ENCODE assay signal across 14 cellular contexts in genomic region chr11:63908631-63909491, GRCh38. TPM values are rescaled to one million over a fixed set of nuclear protein-coding genes. Genes with fewer than 3 reads are reported as not detected.
DNase-seq lines count a peak whose midpoint lies in the region; ATAC-seq and TF ChIP-seq lines count a peak whose summit lies in the region.
"Had no signal": no experiment of that assay in that cellular context is flagged by ENCODE, and none has a peak within 500 bp of the region (broad histone marks: within the 10 kb centered on the region; RNA-seq: fewer than 3 reads in every experiment).

No MANE protein-coding gene starts in this region.

- DNase-seq in A673 (ENCODE audit: low spot score) (no peak), endodermal cell (peak; percentile 50), neural crest cell (ENCODE audit: low read depth, low spot score) (no peak), PC-3 (no peak), NCI-H1694 treated with DMSO at 0.1 percent for 48 hours (lab: John Stamatoyannopoulos, UW) (no peak), NCI-H748 treated with DMSO at 0.1 percent for 48 hours (lab: John Stamatoyannopoulos, UW) (no peak)
- no peak for DNase-seq in activated T-cell treated with anti-CD3 and anti-CD28 coated beads, Interleukin-2, amount 50 U/mL, for 4 hours
- DNase-seq: activated CD4-positive, alpha-beta T cell treated with anti-CD3 and anti-CD28 coated beads for 36 hours; activated naive CD8-positive, alpha-beta T cell treated with anti-CD3 and anti-CD28 coated beads, Interleukin-2, amount 10 ng/mL, durations not matched to agents 7 days and 5 days; kidney; NCI-H2029 treated with DMSO at 0.1 percent for 48 hours had no signal

- no peak for TF ChIP-seq EP300 in Ishikawa (IDR thresholded peaks at IDR 0.05; ENCODE audit: borderline replicate concordance)

- no peaks in the 10 kb centered on the region for H3K9me2 ChIP-seq in PC-3 (replicated peaks; ENCODE audit: low read length)

- H3K27ac ChIP-seq in A673 (ENCODE audit: low read depth, low read length, poor library complexity, severe bottlenecking) (no peak overlapping the region), endodermal cell (ENCODE audit: low read depth, low read length) (peak overlapping the region; percentile 24), PC-3 (ENCODE audit: low read length) (no peak overlapping the region)
- H3K27ac ChIP-seq: prostate gland had no signal

- ATAC-seq in PC-3: no peak
- no peak for ATAC-seq in activated T-cell treated with anti-CD3 and anti-CD28 coated beads, Interleukin-2, amount 50 U/mL, for 4 hours
- ATAC-seq: activated CD4-positive, alpha-beta T cell treated with anti-CD3 and anti-CD28 coated beads for 36 hours had no signal

- POLR2A ChIA-PET in A673 (lab: Charles Lee; ENCODE audit: low non-redundant PET): no interaction called here
- POLR2A ChIA-PET in PC-3 (lab: Charles Lee; ENCODE audit: unreplicated experiment): interaction anchor here (0.7 kb wide), 1 partner anchor 348 kb away, joined by 9 read pairs; no protein-coding TSS in a partner anchor

- TF ChIP-seq RAD21 in Ishikawa (IDR thresholded peaks at IDR 0.05; ENCODE audit: low read depth): no peak

- BruUV-seq in A673 (replicated peaks; lab: Mats Ljungman, UMichigan): TSS peak; percentile 19
- BruUV-seq in PC-3 (replicated peaks; lab: Mats Ljungman, UMichigan): no TSS peak

- H3K4me1 Mint-ChIP-seq in endodermal cell: peaks cover 4% of the 10 kb centered on the region
- peaks cover 39% of the 10 kb centered on the region for H3K4me1 Mint-ChIP-seq in neural crest cell
- H3K4me1 Mint-ChIP-seq in activated T-cell treated with anti-CD3 and anti-CD28 coated beads, Interleukin-2, amount 50 U/mL, for 4 hours (ENCODE audit: low read depth): peaks cover 3% of the 10 kb centered on the region
- H3K4me1 Mint-ChIP-seq: activated CD4-positive, alpha-beta T cell treated with anti-CD3 and anti-CD28 coated beads for 36 hours had no signal

- H3K36me3 Mint-ChIP-seq in endodermal cell (ENCODE audit: low read depth) (peaks cover 24% of the 10 kb centered on the region), neural crest cell (ENCODE audit: low read depth) (peaks cover 7% of the 10 kb centered on the region)
- H3K36me3 Mint-ChIP-seq in activated T-cell treated with anti-CD3 and anti-CD28 coated beads, Interleukin-2, amount 50 U/mL, for 4 hours (ENCODE audit: insufficient read depth): peaks cover 17% of the 10 kb centered on the region

- H3K9ac ChIP-seq in endodermal cell (ENCODE audit: extremely low read depth, low read length, poor library complexity, severe bottlenecking) (no peak overlapping the region), PC-3 (ENCODE audit: low read length) (no peak overlapping the region)

- H3K9me3 ChIP-seq in A673 (ENCODE audit: low read depth, low read length, poor library complexity, severe bottlenecking) (no peaks in the 10 kb centered on the region), endodermal cell (ENCODE audit: control insufficient read depth, low read length) (no peaks in the 10 kb centered on the region), PC-3 (ENCODE audit: low read length) (no peaks in the 10 kb centered on the region)
- H3K9me3 ChIP-seq: prostate gland had no signal

- H3K4me3 ChIP-seq in A673 (ENCODE audit: low read depth, low read length, poor library complexity, severe bottlenecking) (no peak overlapping the region), endodermal cell (ENCODE audit: low read length) (no peak overlapping the region), PC-3 (ENCODE audit: low read length) (no peak overlapping the region)
- H3K4me3 ChIP-seq: prostate gland had no signal

- H2AFZ ChIP-seq in PC-3 (ENCODE audit: low read length): no peak overlapping the region

- CTCF ChIA-PET in A673 (lab: Charles Lee) (interaction anchor here (1.0 kb wide), 1 partner anchor 79 kb away, joined by 4 read pairs; no protein-coding TSS in a partner anchor), PC-3 (lab: Charles Lee) (no interaction called here)

- no peaks in the 10 kb centered on the region for H3F3A ChIP-seq in PC-3 (ENCODE audit: low read length, unreplicated experiment)

- WGBS in endodermal cell (ENCODE audit: insufficient coverage in 1 of 2, insufficient read length in 1 of 2), 2 experiments: 91% methylated on average over 33 to 41 of the region's 46 CpGs

- H3K27me3 Mint-ChIP-seq in endodermal cell (ENCODE audit: insufficient read depth) (no peaks in the 10 kb centered on the region), neural crest cell (ENCODE audit: low read depth) (peaks cover 10% of the 10 kb centered on the region)
- no peaks in the 10 kb centered on the region for H3K27me3 Mint-ChIP-seq in activated T-cell treated with anti-CD3 and anti-CD28 coated beads, Interleukin-2, amount 50 U/mL, for 4 hours (ENCODE audit: low read depth)
- H3K27me3 Mint-ChIP-seq: activated CD4-positive, alpha-beta T cell treated with anti-CD3 and anti-CD28 coated beads for 36 hours; activated naive CD8-positive, alpha-beta T cell treated with anti-CD3 and anti-CD28 coated beads, Interleukin-2, amount 10 ng/mL, durations not matched to agents 7 days and 5 days had no signal

- H4K20me1 ChIP-seq in PC-3 (ENCODE audit: low read length): no peaks in the 10 kb centered on the region

- intact Hi-C loops in A673 (cut with micrococcal nuclease; ENCODE audit: unreplicated experiment) (no loop called here), PC-3 (cut with micrococcal nuclease) (no loop called here)

- no peak overlapping the region for H3K4me2 ChIP-seq in PC-3 (ENCODE audit: low read length)

- H3K4me3 Mint-ChIP-seq in endodermal cell: no peak overlapping the region
- H3K4me3 Mint-ChIP-seq in neural crest cell: peak overlapping the region; percentile 78
- no peak overlapping the region for H3K4me3 Mint-ChIP-seq in activated T-cell treated with anti-CD3 and anti-CD28 coated beads, Interleukin-2, amount 50 U/mL, for 4 hours
- H3K4me3 Mint-ChIP-seq: activated CD4-positive, alpha-beta T cell treated with anti-CD3 and anti-CD28 coated beads for 36 hours; activated naive CD8-positive, alpha-beta T cell treated with anti-CD3 and anti-CD28 coated beads, Interleukin-2, amount 10 ng/mL, durations not matched to agents 7 days and 5 days had no signal

- TF ChIP-seq CTCF in A673 (conservative IDR thresholded peaks at IDR 0.05; ENCODE audit: low read depth, low read length) (no peak), endodermal cell (conservative IDR thresholded peaks at IDR 0.05) (no peak), neural crest cell (conservative IDR thresholded peaks at IDR 0.05) (no peak), PC-3 (conservative IDR thresholded peaks at IDR 0.05; ENCODE audit: low read depth, low read length) (no peak)

- H3K27ac Mint-ChIP-seq in endodermal cell (peak overlapping the region; percentile 30), neural crest cell (ENCODE audit: unreplicated experiment) (peak overlapping the region; percentile 93)
- H3K27ac Mint-ChIP-seq: activated CD4-positive, alpha-beta T cell treated with anti-CD3 and anti-CD28 coated beads for 36 hours; activated naive CD8-positive, alpha-beta T cell treated with anti-CD3 and anti-CD28 coated beads, Interleukin-2, amount 10 ng/mL, durations not matched to agents 7 days and 5 days had no signal

- H3K36me3 ChIP-seq in A673 (ENCODE audit: insufficient read depth, low read length, poor library complexity, severe bottlenecking) (peaks cover 20% of the 10 kb centered on the region), endodermal cell (ENCODE audit: control insufficient read depth, insufficient read depth, low read length) (peaks cover 14% of the 10 kb centered on the region), PC-3 (ENCODE audit: low read depth, low read length) (peaks cover 19% of the 10 kb centered on the region; the same call in 1 of the 2 replicates)

- H3K4me1 ChIP-seq in A673 (ENCODE audit: insufficient read depth, low read length, poor library complexity, severe bottlenecking) (peaks cover 10% of the 10 kb centered on the region), endodermal cell (ENCODE audit: control insufficient read depth, insufficient read depth, low read length) (peaks cover 9% of the 10 kb centered on the region), PC-3 (ENCODE audit: insufficient read depth, low read length) (no peaks in the 10 kb centered on the region)
- H3K4me1 ChIP-seq: prostate gland had no signal

- no peaks in the 10 kb centered on the region for H3K79me2 ChIP-seq in PC-3 (ENCODE audit: low read length)

- no peaks in the 10 kb centered on the region for H3K9me3 Mint-ChIP-seq in endodermal cell
- no peaks in the 10 kb centered on the region for H3K9me3 Mint-ChIP-seq in neural crest cell
- no peaks in the 10 kb centered on the region for H3K9me3 Mint-ChIP-seq in activated T-cell treated with anti-CD3 and anti-CD28 coated beads, Interleukin-2, amount 50 U/mL, for 4 hours
- H3K9me3 Mint-ChIP-seq: activated naive CD8-positive, alpha-beta T cell treated with anti-CD3 and anti-CD28 coated beads, Interleukin-2, amount 10 ng/mL, durations not matched to agents 7 days and 5 days had no signal

- H3K27me3 ChIP-seq in A673 (replicated peaks; ENCODE audit: insufficient read depth, low read depth, low read length, poor library complexity): no peaks in the 10 kb centered on the region
- no peaks in the 10 kb centered on the region for H3K27me3 ChIP-seq in endodermal cell (ENCODE audit: control insufficient read depth, insufficient read depth, low read length, poor library complexity, severe bottlenecking)
- H3K27me3 ChIP-seq in PC-3 (ENCODE audit: low read length): no peaks in the 10 kb centered on the region

TF ChIP-seq in Ishikawa, 13 proteins besides CTCF, POLR2A, EP300 and RAD21:
- TF ChIP-seq EGR1 (IDR thresholded peaks at IDR 0.05) (peak; percentile 97), CEBPB (IDR thresholded peaks at IDR 0.05) (no peak)

RNA-seq across cellular contexts. Expression of gene RCOR2, which starts 8.1 kb away (rescaled TPM):
- total RNA-seq in A673 (2021) (3.9 and 7.6 TPM in 2 replicates), endodermal cell (10 to 100 TPM; 45.0 to 51.4 TPM), neural crest cell (107 and 108 TPM in 2 replicates), PC-3 (2014; rRNA removed) (1.2 and 1.4 TPM in 2 replicates)
- 111 TPM for polyA plus RNA-seq in endodermal cell (2013, experiment 1 of 2)
- 95.2 TPM for polyA plus RNA-seq in endodermal cell (2013, experiment 2 of 2)
- under 1 TPM in 2 of 3 donors, not detected in 1; 0.13 to 0.27 TPM for total RNA-seq in activated T-cell treated with anti-CD3 and anti-CD28 coated beads, Interleukin-2, amount 50 U/mL, for 4 hours
- total RNA-seq: T-helper 1 cell treated with Interleukin-12 subunit alpha and Interleukin-12 subunit beta and Interleukin-4 antibody, amounts not matched to agents 30 ng/mL and 1 ng/mL, for 36 hours had no signal

RNA-seq across cellular contexts. Expression of gene NAA40, which starts 29.9 kb away (rescaled TPM):
- total RNA-seq in A673 (2021): 44.8 and 51.2 TPM in 2 replicates
- total RNA-seq in endodermal cell: 10 to 100 TPM; 47.2 to 53.5 TPM
- polyA plus RNA-seq in endodermal cell (2013, experiment 1 of 2): 34.7 TPM
- 34.0 TPM for polyA plus RNA-seq in endodermal cell (2013, experiment 2 of 2)
- 64.5 and 71.2 TPM in 2 replicates for total RNA-seq in neural crest cell
- 20.9 and 26.7 TPM in 2 replicates for total RNA-seq in PC-3 (2014; rRNA removed)
- 10 to 100 TPM; 12.1 to 16.9 (median 14.1) TPM for total RNA-seq in activated T-cell treated with anti-CD3 and anti-CD28 coated beads, Interleukin-2, amount 50 U/mL, for 4 hours
